2 cellular contexts compared by ENCODE assay signal in genomic region chr12:49348781-49349180, GRCh38.
TF ChIP-seq lines count a peak whose summit lies in the region.

No MANE protein-coding gene starts in this region.

TF ChIP-seq in SK-N-SH, 30 proteins besides CTCF, POLR2A, EP300 and RAD21 (continued from another document):
- no peak for TF ChIP-seq GABPA (IDR thresholded peaks at IDR 0.05; ENCODE audit: low read depth)

TF ChIP-seq in SK-N-SH treated with all-trans-retinoic acid at 6 μM for 48 hours, 23 proteins besides CTCF, POLR2A, EP300 and RAD21 (continued from another document):
- TF ChIP-seq PATZ1 (CRISPR knock-in tag; IDR thresholded peaks at IDR 0.05; ENCODE audit: borderline replicate concordance) (no peak), ZNF70 (CRISPR knock-in tag; IDR thresholded peaks at IDR 0.05) (no peak), ZNF8 (CRISPR knock-in tag; IDR thresholded peaks at IDR 0.05) (no peak), SNAI2 (CRISPR knock-in tag; IDR thresholded peaks at IDR 0.05) (no peak), POU6F1 (CRISPR knock-in tag; IDR thresholded peaks at IDR 0.05; ENCODE audit: borderline replicate concordance, low read depth) (no peak), ZFP30 (CRISPR knock-in tag; IDR thresholded peaks at IDR 0.05) (no peak), CREB5 (CRISPR knock-in tag; IDR thresholded peaks at IDR 0.05; ENCODE audit: low read depth) (no peak), OSR1 (CRISPR knock-in tag; IDR thresholded peaks at IDR 0.05) (no peak), GLIS3 (CRISPR knock-in tag; IDR thresholded peaks at IDR 0.05) (no peak), ZC3H10 (CRISPR knock-in tag; IDR thresholded peaks at IDR 0.05) (no peak), BACH2 (CRISPR knock-in tag; IDR thresholded peaks at IDR 0.05; ENCODE audit: borderline replicate concordance) (no peak), CSRNP3 (CRISPR knock-in tag; IDR thresholded peaks at IDR 0.05) (no peak), ESRRG (CRISPR knock-in tag; IDR thresholded peaks at IDR 0.05) (no peak), ZNF565 (CRISPR knock-in tag; conservative IDR thresholded peaks at IDR 0.05; ENCODE audit: low read depth) (no peak), TOX (CRISPR knock-in tag; IDR thresholded peaks at IDR 0.05; ENCODE audit: borderline replicate concordance) (no peak)
